In the genomic region with DNA sequence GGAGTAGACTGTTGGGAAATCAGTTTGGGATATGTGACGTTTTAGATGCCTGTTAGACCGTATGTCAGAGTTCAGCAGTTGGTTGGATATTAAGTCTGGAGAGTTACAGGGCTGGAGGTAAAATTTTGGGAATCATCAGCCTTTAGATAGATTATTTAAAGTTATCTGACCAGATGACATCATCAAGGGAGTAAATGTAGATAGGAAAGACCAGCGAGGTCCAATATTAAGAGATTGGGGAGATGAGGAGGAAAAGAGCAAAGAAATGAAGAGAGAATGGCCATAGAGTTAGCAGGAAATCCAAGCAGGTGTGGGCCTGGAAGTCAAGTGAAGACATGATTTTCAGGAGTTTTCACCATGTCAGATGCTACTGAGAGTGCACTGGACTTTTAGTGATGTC, we compare ENCODE assay signal across 19 cellular contexts.
"Had no signal": no experiment of that assay in that cellular context is flagged by ENCODE, and none has a peak within 500 bp of the region (broad histone marks: within the 10 kb centered on the region; RNA-seq: fewer than 3 reads in every experiment).

No MANE protein-coding gene starts in this region.

- H3K4me3 Mint-ChIP-seq: activated CD8-positive, alpha-beta T cell treated with anti-CD3 and anti-CD28 coated beads, Interleukin-2, amount 10 ng/mL, durations not matched to agents 7 days and 5 days; activated naive CD8-positive, alpha-beta T cell treated with anti-CD3 and anti-CD28 coated beads, Interleukin-2, amount 50 U/mL, for 24 hours; activated T-helper 1 cell treated with anti-CD3 and anti-CD28 coated beads, Interleukin-12 subunit alpha, Interleukin-12 subunit beta, Interleukin-2, Interleukin-4 antibody, amounts not matched to agents 30 ng/mL and 10 ng/mL and 1 ng/mL, durations not matched to agents 14 hours and 24 hours and 36 hours; effector memory CD8-positive, alpha-beta T cell; naive thymus-derived CD8-positive, alpha-beta T cell; stimulated activated naive CD8-positive, alpha-beta T cell treated with anti-CD3 and anti-CD28 coated beads, Interleukin-15, Interleukin-2, amounts not matched to agents 100 ng/mL and 50 ng/mL, for 24 hours; T-helper 17 cell; WTC11 had no signal

- H3K27me3 ChIP-seq: testis had no signal

- H3K27ac Mint-ChIP-seq: activated CD8-positive, alpha-beta T cell treated with anti-CD3 and anti-CD28 coated beads, Interleukin-2, amount 10 ng/mL, durations not matched to agents 7 days and 5 days; activated naive CD8-positive, alpha-beta T cell treated with anti-CD3 and anti-CD28 coated beads, Interleukin-2, amount 50 U/mL, for 24 hours; activated T-helper 1 cell treated with anti-CD3 and anti-CD28 coated beads, Interleukin-12 subunit alpha, Interleukin-12 subunit beta, Interleukin-2, Interleukin-4 antibody, amounts not matched to agents 30 ng/mL and 10 ng/mL and 1 ng/mL, durations not matched to agents 14 hours and 24 hours and 36 hours; effector memory CD8-positive, alpha-beta T cell; naive thymus-derived CD8-positive, alpha-beta T cell; stimulated activated naive CD8-positive, alpha-beta T cell treated with anti-CD3 and anti-CD28 coated beads, Interleukin-15, Interleukin-2, amounts not matched to agents 100 ng/mL and 50 ng/mL, for 24 hours; T-helper 17 cell; WTC11 had no signal

- H3K27me3 Mint-ChIP-seq: effector memory CD8-positive, alpha-beta T cell; stimulated activated naive CD8-positive, alpha-beta T cell treated with anti-CD3 and anti-CD28 coated beads, Interleukin-15, Interleukin-2, amounts not matched to agents 100 ng/mL and 50 ng/mL, for 24 hours; T-helper 17 cell had no signal

- H3K4me3 ChIP-seq: testis had no signal

- H3K9me3 ChIP-seq: testis had no signal

- H3K9me3 Mint-ChIP-seq: activated naive CD8-positive, alpha-beta T cell treated with anti-CD3 and anti-CD28 coated beads, Interleukin-2, amount 50 U/mL, for 24 hours; activated T-helper 1 cell treated with anti-CD3 and anti-CD28 coated beads, Interleukin-12 subunit alpha, Interleukin-12 subunit beta, Interleukin-2, Interleukin-4 antibody, amounts not matched to agents 30 ng/mL and 10 ng/mL and 1 ng/mL, durations not matched to agents 14 hours and 24 hours and 36 hours; effector memory CD8-positive, alpha-beta T cell; naive thymus-derived CD8-positive, alpha-beta T cell; stimulated activated naive CD8-positive, alpha-beta T cell treated with anti-CD3 and anti-CD28 coated beads, Interleukin-15, Interleukin-2, amounts not matched to agents 100 ng/mL and 50 ng/mL, for 24 hours; WTC11 had no signal

- H3K27ac ChIP-seq: testis had no signal

- DNase-seq: activated CD4-positive, alpha-beta T cell treated with anti-CD3 and anti-CD28 coated beads for 48 hours; activated CD8-positive, alpha-beta memory T cell treated with anti-CD3 and anti-CD28 coated beads, Interleukin-2, amount 50 U/mL, for 48 hours; activated CD8-positive, alpha-beta T cell treated with anti-CD3 and anti-CD28 coated beads, Interleukin-2, amount 10 ng/mL, durations not matched to agents 7 days and 5 days; activated naive CD4-positive, alpha-beta T cell treated with Interleukin-2 at 50 U/mL for 16 hours; activated naive CD8-positive, alpha-beta T cell treated with anti-CD3 and anti-CD28 coated beads, Interleukin-2, amount 50 U/mL, for 24 hours; central memory CD4-positive, alpha-beta T cell; cortex of kidney; effector memory CD8-positive, alpha-beta T cell; erythroblast; left cardiac atrium; naive thymus-derived CD8-positive, alpha-beta T cell; occipital lobe; stimulated activated CD4-positive, alpha-beta T cell treated with anti-CD3 and anti-CD28 coated beads, Interleukin-4, amount 100 ng/mL, for 1 hour; stimulated activated CD8-positive, alpha-beta memory T cell treated with anti-CD3 and anti-CD28 coated beads, Interleukin-4, amount 100 ng/mL, for 48 hours; T-helper 17 cell; testis had no signal

- ATAC-seq: activated CD8-positive, alpha-beta T cell treated with anti-CD3 and anti-CD28 coated beads, Interleukin-2, amount 10 ng/mL, durations not matched to agents 7 days and 5 days; activated naive CD8-positive, alpha-beta T cell treated with anti-CD3 and anti-CD28 coated beads, Interleukin-2, amount 50 U/mL, for 24 hours; effector memory CD8-positive, alpha-beta T cell; left cardiac atrium; naive thymus-derived CD8-positive, alpha-beta T cell; T-helper 17 cell; WTC11 had no signal
